In the genomic region with DNA sequence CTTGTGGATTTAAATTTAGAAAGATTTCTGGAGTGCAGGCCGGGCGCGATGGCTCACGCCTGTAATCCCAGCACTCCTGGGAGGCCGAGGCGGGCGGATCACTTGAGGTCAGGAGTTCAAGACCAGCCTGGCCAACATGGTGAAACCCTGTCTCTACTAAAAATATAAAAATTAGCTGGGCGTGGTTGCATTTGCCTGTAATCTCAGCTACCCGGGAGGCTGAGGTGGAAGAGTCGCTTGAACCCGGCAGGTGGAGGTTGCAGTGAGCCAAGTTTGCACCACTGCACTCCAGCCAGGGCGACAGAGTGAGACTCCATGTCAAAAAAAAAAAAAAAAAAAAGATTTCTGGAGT, we compare ENCODE assay signal across 10 cellular contexts. TPM values are rescaled to one million over a fixed set of nuclear protein-coding genes. Genes with fewer than 3 reads are reported as not detected.
DNase-seq lines count a peak whose midpoint lies in the region; ATAC-seq and TF ChIP-seq lines count a peak whose summit lies in the region.
"Not testable (repeated sequence)": the region's sequence is repeated elsewhere in the genome, so short reads cannot be mapped to it uniquely, and the experiment has no call there.
"Had no signal": no experiment of that assay in that cellular context is flagged by ENCODE, and none has a peak within 500 bp of the region (broad histone marks: within the 10 kb centered on the region; RNA-seq: fewer than 3 reads in every experiment).

No MANE protein-coding gene starts in this region.

- H3K27me3 ChIP-seq in GM06990 (replicated peaks; ENCODE audit: control insufficient read depth, insufficient read depth, low read length); NT2/D1 (ENCODE audit: insufficient read depth, insufficient read length); rectal smooth muscle tissue (ENCODE audit: control insufficient read depth, insufficient read depth, low read length); vagina: not testable (repeated sequence)

- H3K4me1 Mint-ChIP-seq in activated CD8-positive, alpha-beta T cell treated with anti-CD3 and anti-CD28 coated beads, Interleukin-2, amount 10 ng/mL, durations not matched to agents 7 days and 5 days (ENCODE audit: low read depth): peaks cover 47% of the 10 kb centered on the region
- peaks cover 56% of the 10 kb centered on the region for H3K4me1 Mint-ChIP-seq in central memory CD8-positive, alpha-beta T cell
- peaks cover 25% of the 10 kb centered on the region for H3K4me1 Mint-ChIP-seq in glutamatergic neuron (ENCODE audit: low read depth, unreplicated experiment)
- H3K4me1 Mint-ChIP-seq in mesothelial cell of epicardium: peaks cover 33% of the 10 kb centered on the region

- H3K36me3 ChIP-seq in GM06990 (ENCODE audit: control insufficient read depth, insufficient read depth, low read length); rectal smooth muscle tissue (ENCODE audit: control insufficient read depth, insufficient read depth, low read length); vagina: not testable (repeated sequence)
- H3K36me3 ChIP-seq in NT2/D1 (ENCODE audit: insufficient read depth, insufficient read length, low read length): peaks cover 30% of the 10 kb centered on the region

- CTCF ChIA-PET in activated CD8-positive, alpha-beta T cell treated with anti-CD3 and anti-CD28 coated beads, Interleukin-2, amount 10 ng/mL, durations not matched to agents 7 days and 5 days (lab: Charles Lee): interaction anchor here (0.7 to 2.8 kb wide), 6 partner anchors 19 to 78 kb away, joined by 3 to 15 read pairs (median 8); a partner anchor contains a TSS

- intact Hi-C loops in vagina (cut with DNase I): not testable (repeated sequence)

- peaks cover 15% of the 10 kb centered on the region for H3K4me1 ChIP-seq in NT2/D1 (ENCODE audit: insufficient read depth, insufficient read length)
- H3K4me1 ChIP-seq in rectal smooth muscle tissue (ENCODE audit: control insufficient read depth, insufficient read depth, low read length): peaks cover 11% of the 10 kb centered on the region
- peaks cover 57% of the 10 kb centered on the region for H3K4me1 ChIP-seq in vagina

- H3K27ac ChIP-seq in rectal smooth muscle tissue (ENCODE audit: low read depth, low read length); vagina: not testable (repeated sequence)

- TF ChIP-seq CTCF in GM06990 (IDR thresholded peaks at IDR 0.05; ENCODE audit: insufficient read depth, low read length, poor library complexity, severe bottlenecking); glutamatergic neuron (IDR thresholded peaks at IDR 0.05; ENCODE audit: partially characterized antibody, unreplicated experiment); mesothelial cell of epicardium (IDR thresholded peaks at IDR 0.05; ENCODE audit: unreplicated experiment); vagina (IDR thresholded peaks at IDR 0.05): not testable (repeated sequence)

- not testable (repeated sequence) for H3K9me3 ChIP-seq in NT2/D1 (ENCODE audit: insufficient read depth, low read length); vagina

- POLR2A ChIA-PET in activated CD8-positive, alpha-beta T cell treated with anti-CD3 and anti-CD28 coated beads, Interleukin-2, amount 10 ng/mL, durations not matched to agents 7 days and 5 days (lab: Charles Lee): interaction anchor here (0.9 to 2.2 kb wide), 4 partner anchors 18 to 73 kb away, joined by 3 to 12 read pairs (median 8); a partner anchor contains a TSS

- H3K4me3 ChIP-seq in GM06990 (replicated peaks; ENCODE audit: low read depth, low read length) (peak overlapping the region; percentile 88), NT2/D1 (ENCODE audit: insufficient read length, low read depth) (peak overlapping the region; percentile 87), rectal smooth muscle tissue (ENCODE audit: low read length) (peak overlapping the region; percentile 56), vagina (peak overlapping the region; percentile 83 to 99)

- H3K9ac ChIP-seq in NT2/D1 (ENCODE audit: insufficient read length, low read depth): peak overlapping the region; percentile 97
- H3K9ac ChIP-seq in rectal smooth muscle tissue (ENCODE audit: low read length): not testable (repeated sequence)

- H3K27ac Mint-ChIP-seq in activated CD8-positive, alpha-beta T cell treated with anti-CD3 and anti-CD28 coated beads, Interleukin-2, amount 10 ng/mL, durations not matched to agents 7 days and 5 days: peak overlapping the region; percentile 94
- peak overlapping the region; percentile 92 for H3K27ac Mint-ChIP-seq in central memory CD8-positive, alpha-beta T cell (ENCODE audit: low read depth)
- peak overlapping the region; percentile 96 for H3K27ac Mint-ChIP-seq in glutamatergic neuron (ENCODE audit: unreplicated experiment)
- H3K27ac Mint-ChIP-seq in mesothelial cell of epicardium: peak overlapping the region; percentile 98

- not testable (repeated sequence) for ATAC-seq in activated CD8-positive, alpha-beta T cell treated with anti-CD3 and anti-CD28 coated beads, Interleukin-2, amount 10 ng/mL, durations not matched to agents 7 days and 5 days; central memory CD8-positive, alpha-beta T cell (replicated peaks; ENCODE audit: extremely low read depth, poor library complexity, severe bottlenecking)

- H3K36me3 Mint-ChIP-seq in activated CD8-positive, alpha-beta T cell treated with anti-CD3 and anti-CD28 coated beads, Interleukin-2, amount 10 ng/mL, durations not matched to agents 7 days and 5 days (ENCODE audit: low read depth): peaks cover 35% of the 10 kb centered on the region
- H3K36me3 Mint-ChIP-seq in central memory CD8-positive, alpha-beta T cell (ENCODE audit: insufficient read depth): peaks cover 30% of the 10 kb centered on the region
- not testable (repeated sequence) for H3K36me3 Mint-ChIP-seq in glutamatergic neuron (ENCODE audit: unreplicated experiment); mesothelial cell of epicardium

- H3K9me3 Mint-ChIP-seq in activated CD8-positive, alpha-beta T cell treated with anti-CD3 and anti-CD28 coated beads, Interleukin-2, amount 10 ng/mL, durations not matched to agents 7 days and 5 days (ENCODE audit: insufficient read depth); central memory CD8-positive, alpha-beta T cell; glutamatergic neuron (ENCODE audit: unreplicated experiment); mesothelial cell of epicardium: not testable (repeated sequence)

- peak overlapping the region; percentile 96 for H3K4me3 Mint-ChIP-seq in activated CD8-positive, alpha-beta T cell treated with anti-CD3 and anti-CD28 coated beads, Interleukin-2, amount 10 ng/mL, durations not matched to agents 7 days and 5 days
- peak overlapping the region; percentile 85 for H3K4me3 Mint-ChIP-seq in central memory CD8-positive, alpha-beta T cell
- H3K4me3 Mint-ChIP-seq in glutamatergic neuron (ENCODE audit: unreplicated experiment) (peak overlapping the region; percentile 97), mesothelial cell of epicardium (peak overlapping the region; percentile 94)

- H3K27me3 Mint-ChIP-seq in activated CD8-positive, alpha-beta T cell treated with anti-CD3 and anti-CD28 coated beads, Interleukin-2, amount 10 ng/mL, durations not matched to agents 7 days and 5 days (ENCODE audit: low read depth); central memory CD8-positive, alpha-beta T cell; glutamatergic neuron (ENCODE audit: unreplicated experiment); mesothelial cell of epicardium (ENCODE audit: low read depth): not testable (repeated sequence)

- not testable (repeated sequence) for DNase-seq in GM06990 (ENCODE audit: extremely low read depth, insufficient read length); NT2/D1 (ENCODE audit: low read depth, low spot score); activated CD8-positive, alpha-beta T cell treated with anti-CD3 and anti-CD28 coated beads, Interleukin-2, amount 10 ng/mL, durations not matched to agents 7 days and 5 days; central memory CD8-positive, alpha-beta T cell (ENCODE audit: low spot score in 2 of 2); mesothelial cell of epicardium (ENCODE audit: low spot score in 2 of 2, unreplicated experiment in 2 of 2); vagina (ENCODE audit: extremely low spot score in 2 of 2)
- peak; percentile 23 for DNase-seq in glutamatergic neuron

- not testable (repeated sequence) for TF ChIP-seq POLR2A in vagina (IDR thresholded peaks at IDR 0.05)

RNA-seq across cellular contexts. Expression of a gene that starts 1.5 kb away (rescaled TPM):
- 10 to 100 TPM; 65.3 to 69.6 TPM for total RNA-seq in activated CD8-positive, alpha-beta T cell treated with anti-CD3 and anti-CD28 coated beads, Interleukin-2, amount 10 ng/mL, durations not matched to agents 7 days and 5 days
- 55.9 TPM for total RNA-seq in glutamatergic neuron (ENCODE audit: unreplicated experiment)
- total RNA-seq in mesothelial cell of epicardium: 45.1 to 49.0 TPM (median 48.0 TPM) in 3 replicates
- 32.7 TPM for total RNA-seq in vagina

RNA-seq across cellular contexts. Expression of a gene that starts 17.8 kb away (rescaled TPM):
- under 1 TPM; 0.08 to 0.34 TPM for total RNA-seq in activated CD8-positive, alpha-beta T cell treated with anti-CD3 and anti-CD28 coated beads, Interleukin-2, amount 10 ng/mL, durations not matched to agents 7 days and 5 days
- total RNA-seq in glutamatergic neuron (ENCODE audit: unreplicated experiment) (0.22 TPM), mesothelial cell of epicardium (0.31 to 0.71 TPM (median 0.38 TPM) in 3 replicates), vagina (not detected)
- total RNA-seq: pulmonary artery endothelial cell, Right ventricle myocardium inferior had no signal
